In the genomic region with DNA sequence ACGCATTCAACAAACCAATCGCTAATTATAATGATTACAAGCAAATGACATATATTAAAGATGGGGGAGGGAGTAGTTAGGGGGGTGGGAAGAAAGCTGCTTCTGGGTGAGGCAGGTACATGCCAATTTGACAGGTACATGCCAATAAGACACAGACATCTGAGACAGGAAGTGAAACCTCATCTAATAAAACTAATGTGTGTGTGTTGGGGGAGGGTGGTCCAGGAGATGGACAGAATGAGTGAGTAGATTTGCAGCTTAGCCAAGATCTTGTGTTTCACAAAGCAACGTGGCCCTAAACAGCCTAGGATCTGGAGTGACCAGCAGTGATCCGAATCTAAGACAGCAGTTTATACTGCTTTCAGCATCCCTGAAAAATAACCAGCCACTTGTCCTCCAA, we compare ENCODE assay signal across 12 cellular contexts. TPM values are rescaled to one million over a fixed set of nuclear protein-coding genes. Genes with fewer than 3 reads are reported as not detected.
DNase-seq lines count a peak whose midpoint lies in the region; ATAC-seq and TF ChIP-seq lines count a peak whose summit lies in the region.
"Had no signal": no experiment of that assay in that cellular context is flagged by ENCODE, and none has a peak within 500 bp of the region (broad histone marks: within the 10 kb centered on the region; RNA-seq: fewer than 3 reads in every experiment).

No MANE protein-coding gene starts in this region.

- H3K9me3 Mint-ChIP-seq in MCF 10A (ENCODE audit: unreplicated experiment) = no peaks in the 10 kb centered on the region

- TF ChIP-seq CTCF in MCF 10A (IDR thresholded peaks at IDR 0.05; ENCODE audit: unreplicated experiment) (no peak), breast epithelium (IDR thresholded peaks at IDR 0.05) (no peak), NB4 (IDR thresholded peaks at IDR 0.05; ENCODE audit: low read depth, low read length) (no peak), esophagus squamous epithelium (IDR thresholded peaks at IDR 0.05) (no peak), upper lobe of left lung (IDR thresholded peaks at IDR 0.05) (no peak)

- H3K9me3 ChIP-seq in breast epithelium (no peaks in the 10 kb centered on the region), esophagus squamous epithelium (no peaks in the 10 kb centered on the region), upper lobe of left lung (no peaks in the 10 kb centered on the region)

- ATAC-seq in upper lobe of left lung (ENCODE audit: low FRiP score in 2 of 2) (no peak), GM18861 (IDR thresholded peaks at IDR 0.05; ENCODE audit: unreplicated experiment) (no peak)

- H3K27me3 ChIP-seq in breast epithelium (no peaks in the 10 kb centered on the region), esophagus squamous epithelium (no peaks in the 10 kb centered on the region), upper lobe of left lung (no peaks in the 10 kb centered on the region)

- H3K27me3 Mint-ChIP-seq in MCF 10A (ENCODE audit: insufficient read depth, unreplicated experiment) = no peaks in the 10 kb centered on the region

- intact Hi-C loops in MCF 10A (cut with micrococcal nuclease) (no loop called here), breast epithelium (cut with DNase I; ENCODE audit: low total_unique reads) (loop anchor here (10.0 kb wide), 1 partner anchor 104 kb away; the partner anchor contains the start of gene DUSP23), esophagus squamous epithelium (cut with DNase I) (no loop called here)

- POLR2A ChIA-PET in MCF 10A (lab: Yijun Ruan, JAX) = interaction anchor here (0.8 to 7.0 kb wide), 7 partner anchors 14 to 112 kb away, joined by 3 to 57 read pairs (median 4); partner anchors contain the start of gene DUSP23

- no peak for TF ChIP-seq EP300 in upper lobe of left lung (IDR thresholded peaks at IDR 0.05)

- CTCF ChIA-PET in MCF 10A (lab: Yijun Ruan, JAX) = interaction anchor here (0.6 to 15.0 kb wide), 27 partner anchors 9 to 756 kb away, joined by 3 to 1396 read pairs (median 49); partner anchors contain the start of genes DUSP23, FCRL6 and SLAMF8

- H3K4me1 Mint-ChIP-seq in MCF 10A (ENCODE audit: insufficient read depth, unreplicated experiment) = peaks cover 19% of the 10 kb centered on the region

- DNase-seq in MCF 10A (ENCODE audit: unreplicated experiment) (no peak), breast epithelium (ENCODE audit: low spot score in 2 of 2) (no peak), NB4 (ENCODE audit: low read depth) (peak; percentile 19), esophagus squamous epithelium (lab: John Stamatoyannopoulos, UW) (no peak), upper lobe of left lung (no peak), SW480 (ENCODE audit: low spot score) (no peak), putamen (ENCODE audit: low spot score) (no peak)
- DNase-seq: effector CD4-positive, alpha-beta T cell; NCI-H1930; stimulated activated CD4-positive, alpha-beta T cell treated with anti-CD3 and anti-CD28 coated beads, Interleukin-4, amount 100 ng/mL, for 4 hours had no signal

- H3K27ac Mint-ChIP-seq in MCF 10A (ENCODE audit: low read depth, unreplicated experiment) = peak overlapping the region; percentile 44

- H3K4me3 Mint-ChIP-seq in MCF 10A (ENCODE audit: unreplicated experiment) = no peak overlapping the region

- no peaks in the 10 kb centered on the region for H3K36me3 ChIP-seq in breast epithelium
- H3K36me3 ChIP-seq in esophagus squamous epithelium = no peaks in the 10 kb centered on the region
- H3K36me3 ChIP-seq in upper lobe of left lung = no peaks in the 10 kb centered on the region

- no peak for TF ChIP-seq POLR2A in breast epithelium (IDR thresholded peaks at IDR 0.05)
- TF ChIP-seq POLR2A in NB4 (IDR thresholded peaks at IDR 0.05; ENCODE audit: extremely low read depth, insufficient read length) = no peak
- no peak for TF ChIP-seq POLR2A in esophagus squamous epithelium (IDR thresholded peaks at IDR 0.05)
- TF ChIP-seq POLR2A in upper lobe of left lung (IDR thresholded peaks at IDR 0.05) = no peak

- BruUV-seq in MCF 10A (replicated peaks; lab: Mats Ljungman, UMichigan) = no TSS peak

- H3K36me3 Mint-ChIP-seq in MCF 10A (ENCODE audit: insufficient read depth, unreplicated experiment) = no peaks in the 10 kb centered on the region

- H3K27ac ChIP-seq in breast epithelium = peak overlapping the region in 1 of 2 donors; percentile 85
- H3K27ac ChIP-seq in esophagus squamous epithelium = peak overlapping the region; percentile 52 to 78 (median 66)
- H3K27ac ChIP-seq in upper lobe of left lung = peak overlapping the region; percentile 70 to 81 (median 76)

- 92 to 97% methylated on average over 4 of the region's 4 CpGs for WGBS in esophagus squamous epithelium, 2 donors
- WGBS in upper lobe of left lung, 2 donors = 86 to 98% methylated on average over 4 of the region's 4 CpGs

- H3K4me3 ChIP-seq in breast epithelium = no peak overlapping the region
- H3K4me3 ChIP-seq in NB4 (ENCODE audit: low read depth, low read length) = no peak overlapping the region
- H3K4me3 ChIP-seq in esophagus squamous epithelium = no peak overlapping the region
- no peak overlapping the region for H3K4me3 ChIP-seq in upper lobe of left lung

- H3K4me1 ChIP-seq in breast epithelium = no peaks in the 10 kb centered on the region
- peaks cover 10 to 32% (median 16%) of the 10 kb centered on the region in 3 donors for H3K4me1 ChIP-seq in esophagus squamous epithelium
- peaks cover 13 to 29% (median 24%) of the 10 kb centered on the region in 4 donors for H3K4me1 ChIP-seq in upper lobe of left lung

RNA-seq across cellular contexts. Expression of gene CFAP45, which starts 10.8 kb away (rescaled TPM):
- total RNA-seq in MCF 10A (2022) = 0.32 and 0.40 TPM in 2 replicates
- 1 to 10 TPM in 2 of 3 donors, under 1 TPM in 1; 0.80 to 2.6 (median 2.6) TPM for total RNA-seq in breast epithelium
- total RNA-seq in esophagus squamous epithelium = under 1 TPM in 2 of 4 donors, not detected in 2; 0.48 to 0.95 TPM
- 10 to 100 TPM in 2 of 6 donors, 1 to 10 TPM in 4; 1.2 to 34.6 (median 9.0) TPM for total RNA-seq in upper lobe of left lung

RNA-seq across cellular contexts. Expression of gene VSIG8, which starts 26.7 kb away (rescaled TPM):
- total RNA-seq in MCF 10A (2022) (not detected in 2 replicates), breast epithelium (under 1 TPM in 2 of 3 donors, not detected in 1; 0.15 to 0.16 TPM), esophagus squamous epithelium (1 to 10 TPM in 3 of 4 donors, under 1 TPM in 1; 0.38 to 7.8 (median 1.8) TPM), upper lobe of left lung (under 1 TPM in 1 of 6 donors, not detected in 5; 0.34 TPM)
- total RNA-seq: lung microvascular endothelial cell had no signal

RNA-seq across cellular contexts. Expression of gene TAGLN2, which starts 36.1 kb away (rescaled TPM):
- total RNA-seq in MCF 10A (2022) = 464 and 483 TPM in 2 replicates
- 100 to 1,000 TPM; 195 to 259 (median 231) TPM for total RNA-seq in breast epithelium
- 100 to 1,000 TPM; 308 to 468 (median 357) TPM for total RNA-seq in esophagus squamous epithelium
- total RNA-seq in upper lobe of left lung = 1,000 to 10,000 TPM in 1 of 6 donors, 100 to 1,000 TPM in 5; 167 to 1,014 (median 605) TPM

RNA-seq across cellular contexts. Expression of gene IGSF9, which starts 56.2 kb away (rescaled TPM):
- total RNA-seq in MCF 10A (2022) = 0.25 and 0.44 TPM in 2 replicates
- total RNA-seq in breast epithelium = 1 to 10 TPM in 2 of 3 donors, not detected in 1; 5.9 to 8.0 TPM
- total RNA-seq in esophagus squamous epithelium = 10 to 100 TPM in 1 of 4 donors, 1 to 10 TPM in 3; 4.2 to 12.0 (median 8.8) TPM
- total RNA-seq in upper lobe of left lung = 1 to 10 TPM in 4 of 6 donors, under 1 TPM in 2; 0.55 to 2.3 (median 1.5) TPM
- total RNA-seq: lung microvascular endothelial cell had no signal
